In genomic region chr12:109744991-109745942, GRCh38 we compare ENCODE assay signal across 2 cellular contexts.
TF ChIP-seq lines count a peak whose summit lies in the region.

No MANE protein-coding gene starts in this region.

TF ChIP-seq in SK-N-SH, 30 proteins besides CTCF, POLR2A, EP300 and RAD21 (continued from another document):
- TF ChIP-seq USF1 (IDR thresholded peaks at IDR 0.05; ENCODE audit: borderline replicate concordance, low read depth), result no peak
- no peak for TF ChIP-seq ELF1 (IDR thresholded peaks at IDR 0.05)
- no peak for TF ChIP-seq EZH2phosphoT487 (IDR thresholded peaks at IDR 0.05; ENCODE audit: borderline replicate concordance, low read depth)
- no peak for TF ChIP-seq SIN3A (IDR thresholded peaks at IDR 0.05; ENCODE audit: borderline replicate concordance, low read depth, low read length)
- TF ChIP-seq FOXJ3 (CRISPR knock-in tag; IDR thresholded peaks at IDR 0.05), result no peak
- TF ChIP-seq PBX3 (IDR thresholded peaks at IDR 0.05), result no peak
- TF ChIP-seq JUND (IDR thresholded peaks at IDR 0.05), result no peak
- TF ChIP-seq TAF1 (IDR thresholded peaks at IDR 0.05; ENCODE audit: borderline replicate concordance, low read depth, low read length), result no peak
- TF ChIP-seq NRF1 (IDR thresholded peaks at IDR 0.05; ENCODE audit: low read depth, low read length), result no peak
- TF ChIP-seq FOXM1 (IDR thresholded peaks at IDR 0.05; ENCODE audit: low read depth), result no peak
- TF ChIP-seq RFX5 (IDR thresholded peaks at IDR 0.05; ENCODE audit: low read length), result no peak
- TF ChIP-seq MXI1 (IDR thresholded peaks at IDR 0.05; ENCODE audit: low read depth, low read length), result no peak
- no peak for TF ChIP-seq ZBTB33 (IDR thresholded peaks at IDR 0.05; ENCODE audit: borderline replicate concordance, low read depth)
- no peak for TF ChIP-seq RCOR1 (IDR thresholded peaks at IDR 0.05; ENCODE audit: low read length)
- TF ChIP-seq REST (IDR thresholded peaks at IDR 0.05; ENCODE audit: low read depth, low read length), result no peak

TF ChIP-seq in SK-N-SH treated with all-trans-retinoic acid at 6 μM for 48 hours, 23 proteins besides CTCF, POLR2A, EP300 and RAD21 (continued from another document):
- no peak for TF ChIP-seq ZFP30 (CRISPR knock-in tag; IDR thresholded peaks at IDR 0.05)
- no peak for TF ChIP-seq ZNF70 (CRISPR knock-in tag; IDR thresholded peaks at IDR 0.05)
- no peak for TF ChIP-seq ARNTL (CRISPR knock-in tag; IDR thresholded peaks at IDR 0.05; ENCODE audit: borderline replicate concordance, low read depth)
- TF ChIP-seq GLIS3 (CRISPR knock-in tag; IDR thresholded peaks at IDR 0.05), result no peak
- TF ChIP-seq POU6F1 (CRISPR knock-in tag; IDR thresholded peaks at IDR 0.05; ENCODE audit: borderline replicate concordance, low read depth), result no peak
- no peak for TF ChIP-seq ISL1 (CRISPR knock-in tag; IDR thresholded peaks at IDR 0.05)
- no peak for TF ChIP-seq TSHZ2 (CRISPR knock-in tag; IDR thresholded peaks at IDR 0.05)
- no peak for TF ChIP-seq ZFP3 (CRISPR knock-in tag; IDR thresholded peaks at IDR 0.05)
- TF ChIP-seq PPARA (CRISPR knock-in tag; IDR thresholded peaks at IDR 0.05; ENCODE audit: borderline replicate concordance), result no peak
- TF ChIP-seq TOX (CRISPR knock-in tag; IDR thresholded peaks at IDR 0.05; ENCODE audit: borderline replicate concordance), result no peak
